18 cellular contexts compared by ENCODE assay signal in the genomic region with DNA sequence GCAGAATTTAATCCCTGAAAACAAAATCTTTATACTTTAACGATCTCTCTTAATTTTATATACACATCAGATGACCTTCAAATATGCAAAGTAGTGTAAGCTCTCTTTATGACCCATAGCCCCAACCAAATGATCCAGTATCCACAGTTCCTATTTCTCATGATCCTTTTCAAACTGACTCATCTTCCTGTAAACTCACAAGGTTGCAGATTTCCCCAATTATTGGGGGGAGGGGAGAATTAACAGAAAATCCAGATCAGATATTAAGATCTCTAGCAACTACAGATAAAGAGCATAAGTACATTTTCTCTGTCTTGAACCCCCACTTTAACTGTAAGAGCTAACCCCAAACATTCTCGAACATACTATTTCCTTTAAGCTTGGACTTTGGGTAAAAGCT. TPM values are rescaled to one million over a fixed set of nuclear protein-coding genes. Genes with fewer than 3 reads are reported as not detected.
DNase-seq lines count a peak whose midpoint lies in the region; ATAC-seq and TF ChIP-seq lines count a peak whose summit lies in the region.
"Had no signal": no experiment of that assay in that cellular context is flagged by ENCODE, and none has a peak within 500 bp of the region (broad histone marks: within the 10 kb centered on the region; RNA-seq: fewer than 3 reads in every experiment).

No MANE protein-coding gene starts in this region.

- H3K36me3 Mint-ChIP-seq in activated T-cell treated with anti-CD3 and anti-CD28 coated beads, Interleukin-2, amount 50 U/mL, for 24 hours (ENCODE audit: low read depth) = peaks cover 81% of the 10 kb centered on the region
- peaks cover 9 to 13% of the 10 kb centered on the region in 2 donors for H3K36me3 Mint-ChIP-seq in activated T-cell treated with anti-CD3 and anti-CD28 coated beads, Interleukin-2, amount 50 U/mL, for 72 hours (ENCODE audit: insufficient read depth in 2 of 2)

- peak overlapping the region; percentile 45 for H3K27ac Mint-ChIP-seq in activated T-cell treated with anti-CD3 and anti-CD28 coated beads, Interleukin-2, amount 50 U/mL, for 24 hours
- H3K27ac Mint-ChIP-seq in activated T-cell treated with anti-CD3 and anti-CD28 coated beads, Interleukin-2, amount 50 U/mL, for 72 hours = no peak overlapping the region
- H3K27ac Mint-ChIP-seq: mesothelial cell of epicardium, WTC11 had no signal

- H3K36me3 ChIP-seq in RWPE2 (ENCODE audit: low read depth) = peaks cover 61% of the 10 kb centered on the region
- peaks cover 39 to 66% (median 53%) of the 10 kb centered on the region in 5 donors for H3K36me3 ChIP-seq in subcutaneous abdominal adipose tissue (ENCODE audit: control insufficient read depth in 5 of 5, insufficient read depth in 5 of 5, low read length in 5 of 5)
- H3K36me3 ChIP-seq in H7 (replicated peaks; ENCODE audit: control insufficient read depth, insufficient read depth, low read length) = peaks cover 14% of the 10 kb centered on the region

- H3K4me1 Mint-ChIP-seq in activated T-cell treated with anti-CD3 and anti-CD28 coated beads, Interleukin-2, amount 50 U/mL, for 24 hours (ENCODE audit: low read depth) = peaks cover 11% of the 10 kb centered on the region
- H3K4me1 Mint-ChIP-seq in activated T-cell treated with anti-CD3 and anti-CD28 coated beads, Interleukin-2, amount 50 U/mL, for 72 hours (ENCODE audit: low read depth) = peaks cover 15% of the 10 kb centered on the region
- H3K4me1 Mint-ChIP-seq: WTC11 had no signal

- H3K27me3 ChIP-seq in RWPE2 (ENCODE audit: insufficient read depth, poor library complexity, severe bottlenecking) (no peaks in the 10 kb centered on the region), subcutaneous abdominal adipose tissue (ENCODE audit: control insufficient read depth in 5 of 5, insufficient read depth in 4 of 5, low read length in 5 of 5) (no peaks in the 10 kb centered on the region), H7 (ENCODE audit: control insufficient read depth, insufficient read depth, low read length) (no peaks in the 10 kb centered on the region)

- no peak for DNase-seq in activated T-cell treated with anti-CD3 and anti-CD28 coated beads, Interleukin-2, amount 50 U/mL, for 24 hours
- DNase-seq in activated T-cell treated with anti-CD3 and anti-CD28 coated beads, Interleukin-2, amount 50 U/mL, for 72 hours = no peak
- no peak for DNase-seq in RWPE2 (ENCODE audit: low spot score)
- peak; percentile 13 for DNase-seq in fibroblast of gingiva (ENCODE audit: low read depth)
- DNase-seq in SHP77 treated with DMSO at 0.1 percent for 48 hours (lab: John Stamatoyannopoulos, UW) = no peak
- no peak for DNase-seq in HUDEP-2 (lab: John Stamatoyannopoulos, UW; ENCODE audit: unreplicated experiment in 76 of 76)
- no peak for DNase-seq in H7
- DNase-seq: activated effector memory CD4-positive, alpha-beta T cell treated with anti-CD3 and anti-CD28 coated beads, Interleukin-2, amount 50 U/mL, for 16 hours; COR-L47; effector CD4-positive, alpha-beta T cell; NCI-H1436 treated with DMSO at 0.1 percent for 48 hours; occipital lobe; stimulated activated CD4-positive, alpha-beta T cell treated with anti-CD3 and anti-CD28 coated beads, Interleukin-2, amount 100 ng/mL, for 48 hours; stimulated activated CD8-positive, alpha-beta memory T cell treated with anti-CD3 and anti-CD28 coated beads, Interleukin-4, amount 100 ng/mL, for 48 hours had no signal

- ATAC-seq in activated T-cell treated with anti-CD3 and anti-CD28 coated beads, Interleukin-2, amount 50 U/mL, for 72 hours (replicated peaks in 1 of 2) = no peak
- ATAC-seq in RWPE2 (ENCODE audit: low read depth) = peak; percentile 63; the same call in 2 of the 3 replicates
- ATAC-seq: sciatic nerve, WTC11 had no signal

- H3K4me3 Mint-ChIP-seq in activated T-cell treated with anti-CD3 and anti-CD28 coated beads, Interleukin-2, amount 50 U/mL, for 24 hours = no peak overlapping the region
- H3K4me3 Mint-ChIP-seq in activated T-cell treated with anti-CD3 and anti-CD28 coated beads, Interleukin-2, amount 50 U/mL, for 72 hours = no peak overlapping the region
- H3K4me3 Mint-ChIP-seq: mesothelial cell of epicardium, WTC11 had no signal

- H3K4me1 ChIP-seq in RWPE2 (ENCODE audit: insufficient read depth, poor library complexity, severe bottlenecking) (peaks cover 27% of the 10 kb centered on the region), subcutaneous abdominal adipose tissue (ENCODE audit: control insufficient read depth in 5 of 5, insufficient read depth in 5 of 5, low read length in 5 of 5) (peaks cover 0 to 24% (median 19%) of the 10 kb centered on the region in 5 donors)

- no peaks in the 10 kb centered on the region for H3K9me3 Mint-ChIP-seq in activated T-cell treated with anti-CD3 and anti-CD28 coated beads, Interleukin-2, amount 50 U/mL, for 24 hours
- H3K9me3 Mint-ChIP-seq in activated T-cell treated with anti-CD3 and anti-CD28 coated beads, Interleukin-2, amount 50 U/mL, for 72 hours = no peaks in the 10 kb centered on the region

- H3K27me3 Mint-ChIP-seq in activated T-cell treated with anti-CD3 and anti-CD28 coated beads, Interleukin-2, amount 50 U/mL, for 24 hours = no peaks in the 10 kb centered on the region
- no peaks in the 10 kb centered on the region for H3K27me3 Mint-ChIP-seq in activated T-cell treated with anti-CD3 and anti-CD28 coated beads, Interleukin-2, amount 50 U/mL, for 72 hours (ENCODE audit: low read depth)

- H3K9me3 ChIP-seq in RWPE2 (ENCODE audit: severe bottlenecking) (no peaks in the 10 kb centered on the region), subcutaneous abdominal adipose tissue (ENCODE audit: control insufficient read depth in 5 of 5, low read length in 5 of 5) (no peaks in the 10 kb centered on the region)

- H3K4me3 ChIP-seq in RWPE2 (ENCODE audit: severe bottlenecking) (no peak overlapping the region), subcutaneous abdominal adipose tissue (ENCODE audit: low read depth in 1 of 5, low read length in 5 of 5) (no peak overlapping the region), H7 (ENCODE audit: insufficient read depth, low read depth, low read length) (no peak overlapping the region)

- H3K9ac ChIP-seq in subcutaneous abdominal adipose tissue (ENCODE audit: low read length in 5 of 5) = peak overlapping the region in 1 of 5 donors; percentile 19

- H3K27ac ChIP-seq in RWPE2 (ENCODE audit: poor library complexity, severe bottlenecking) (peak overlapping the region; percentile 42), subcutaneous abdominal adipose tissue (ENCODE audit: low read depth, low read length) (peak overlapping the region; percentile 25)

- TF ChIP-seq CTCF in RWPE2 (IDR thresholded peaks at IDR 0.05; ENCODE audit: poor library complexity, severe bottlenecking) = no peak

RNA-seq across cellular contexts. Expression of gene GNS, which starts 12.5 kb away (rescaled TPM):
- total RNA-seq in activated T-cell treated with anti-CD3 and anti-CD28 coated beads, Interleukin-2, amount 50 U/mL, for 72 hours = 10 to 100 TPM; 26.0 to 40.8 TPM
- total RNA-seq in H7 (2014; rRNA removed; shearing (Covaris generic)) = 27.5 and 34.7 TPM in 2 replicates
